7 cellular contexts compared by ENCODE assay signal in genomic region chr1:84998642-84999280, GRCh38. TPM values are rescaled to one million over a fixed set of nuclear protein-coding genes. Genes with fewer than 3 reads are reported as not detected.
DNase-seq lines count a peak whose midpoint lies in the region; ATAC-seq lines count a peak whose summit lies in the region.

No MANE protein-coding gene starts in this region.

- H4K20me1 ChIP-seq in GM23248 (ENCODE audit: insufficient read depth): no peaks in the 10 kb centered on the region

- DNase-seq in GM23248: peak; percentile 18
- DNase-seq in SIG-M5 treated with dmso at 0.1 percent for 504 hours (lab: John Stamatoyannopoulos, UW; ENCODE audit: unreplicated experiment): peak; percentile 79
- DNase-seq in astrocyte of the hippocampus (ENCODE audit: low read depth, low spot score): peak; percentile 40
- DNase-seq in retina: peak; percentile 40
- DNase-seq in NCI-H774 (lab: John Stamatoyannopoulos, UW): no peak

- H3K9me3 ChIP-seq in GM23248 (ENCODE audit: low read depth): no peaks in the 10 kb centered on the region

- no peaks in the 10 kb centered on the region for H3K9me2 ChIP-seq in GM23248 (ENCODE audit: insufficient read depth)

- peaks cover 5% of the 10 kb centered on the region; the same call in 1 of the 2 replicates for H3K4me1 ChIP-seq in GM23248 (ENCODE audit: insufficient read depth)

- no peaks in the 10 kb centered on the region for H3K36me3 ChIP-seq in GM23248 (ENCODE audit: low read depth)

- H3F3A ChIP-seq in GM23248 (ENCODE audit: insufficient read depth): no peaks in the 10 kb centered on the region

- H3K4me2 ChIP-seq in GM23248 (ENCODE audit: unreplicated experiment): peak overlapping the region; percentile 78

- H3K4me3 ChIP-seq in GM23248: peak overlapping the region; percentile 72; the same call in 1 of the 2 replicates

- peaks cover 43% of the 10 kb centered on the region for H3K27me3 ChIP-seq in GM23248 (replicated peaks; ENCODE audit: insufficient read depth)

- in situ Hi-C loops in GM23248 (cut with MboI): no loop called here

- no peak for ATAC-seq in GM21825 (IDR thresholded peaks at IDR 0.05; ENCODE audit: unreplicated experiment)
- no peak for ATAC-seq in GM21390 (IDR thresholded peaks at IDR 0.05; ENCODE audit: unreplicated experiment)

- H3K27ac ChIP-seq in GM23248: no peak overlapping the region

- 80 to 81% methylated on average over 14 of the region's 14 CpGs for WGBS in GM23248 (ENCODE audit: low coverage in 1 of 2, low lambda C conversion rate in 2 of 2, missing lambda C conversion rate in 2 of 2), 2 experiments

- no peaks in the 10 kb centered on the region for H3K79me2 ChIP-seq in GM23248 (ENCODE audit: insufficient read depth)

- H2AFZ ChIP-seq in GM23248: peak overlapping the region; percentile 89

- H3K9ac ChIP-seq in GM23248: no peak overlapping the region

RNA-seq across cellular contexts. Expression of gene MCOLN2, which starts 1.8 kb away (rescaled TPM):
- 1.0 TPM in 1 of 2 replicates, not detected in the other for total RNA-seq in GM23248 (2014; rRNA removed; shearing (Covaris generic))
- 0.25 and 0.31 TPM in 2 replicates for polyA plus RNA-seq in GM23248 (2016; fragmentation: Nextera tagmentation; extraction: Ambion mirVana)

RNA-seq across cellular contexts. Expression of gene MCOLN3, which starts 49.5 kb away (rescaled TPM):
- 0.51 and 0.54 TPM in 2 replicates for total RNA-seq in GM23248 (2014; rRNA removed; shearing (Covaris generic))
- polyA plus RNA-seq in GM23248 (2016; fragmentation: Nextera tagmentation; extraction: Ambion mirVana): 0.77 and 1.0 TPM in 2 replicates
